8 cellular contexts compared by ENCODE assay signal in genomic region chr1:6491076-6491449, GRCh38. TPM values are rescaled to one million over a fixed set of nuclear protein-coding genes. Genes with fewer than 3 reads are reported as not detected.
A peak's percentile ranks its signal among the peaks of the same experiment; 100 is the strongest.
DNase-seq lines count a peak whose midpoint lies in the region; ATAC-seq and TF ChIP-seq lines count a peak whose summit lies in the region.

No MANE protein-coding gene starts in this region.

- H3K9me3 ChIP-seq in left ventricle myocardium inferior (replicated peaks) (no peaks in the 10 kb centered on the region), mesenchymal stem cell (ENCODE audit: control insufficient read depth, low read length) (no peaks in the 10 kb centered on the region), vagina (no peaks in the 10 kb centered on the region)

- peak overlapping the region; percentile 59 for H4K91ac ChIP-seq in mesenchymal stem cell (ENCODE audit: low read length)

- TF ChIP-seq CTCF in left ventricle myocardium inferior (IDR thresholded peaks at IDR 0.05; ENCODE audit: borderline replicate concordance) (no peak), brain (conservative IDR thresholded peaks at IDR 0.05) (no peak), vagina (IDR thresholded peaks at IDR 0.05) (no peak), GM10248 (IDR thresholded peaks at IDR 0.05; ENCODE audit: control extremely low read depth, extremely low read depth, low read depth, missing control alignments) (no peak)

- peaks cover 4% of the 10 kb centered on the region for H3K27me3 ChIP-seq in left ventricle myocardium inferior (ENCODE audit: low read depth)
- H3K27me3 ChIP-seq in mesenchymal stem cell (ENCODE audit: control insufficient read depth in 1 of 2, insufficient read depth in 1 of 2, low read length in 2 of 2) = peaks cover 0 to 3% of the 10 kb centered on the region in 2 experiments
- no peaks in the 10 kb centered on the region for H3K27me3 ChIP-seq in vagina

- DNase-seq in left ventricle myocardium inferior (no peak), Right ventricle myocardium superior (no peak), mesenchymal stem cell (no peak), vagina (ENCODE audit: extremely low spot score in 2 of 2) (no peak), NCI-H1436 treated with DMSO at 0.1 percent for 48 hours (lab: John Stamatoyannopoulos, UW) (no peak), GM10248 (ENCODE audit: extremely low spot score) (no peak)
- DNase-seq in stimulated activated naive CD4-positive, alpha-beta T cell treated with Interleukin-2 at 50 U/mL for 16 hours (lab: John Stamatoyannopoulos, UW) = no peak

- no peak overlapping the region for H2AFZ ChIP-seq in mesenchymal stem cell (ENCODE audit: low read depth, low read length)

- peaks cover 44% of the 10 kb centered on the region for H3K79me1 ChIP-seq in mesenchymal stem cell (replicated peaks; ENCODE audit: low read length, poor library complexity, severe bottlenecking)

- peak overlapping the region; percentile 69 for H3K4me3 ChIP-seq in left ventricle myocardium inferior
- peak overlapping the region; percentile 75 to 90 for H3K4me3 ChIP-seq in mesenchymal stem cell (ENCODE audit: insufficient read depth in 1 of 2, low read depth in 1 of 2, low read length in 2 of 2)
- peak overlapping the region; percentile 52 to 58 for H3K4me3 ChIP-seq in vagina

- peak overlapping the region; percentile 86 for H2BK120ac ChIP-seq in mesenchymal stem cell (ENCODE audit: low read depth, low read length)

- WGBS in mesenchymal stem cell = 12% methylated on average over 5 of the region's 6 CpGs

- peaks cover 6% of the 10 kb centered on the region for H3K27me3 Mint-ChIP-seq in brain

- CTCF ChIA-PET in GM10248 (lab: Yijun Ruan, JAX) = interaction anchor here (0.8 to 9.6 kb wide), 10 partner anchors 9 to 579 kb away, joined by 3 to 123 read pairs (median 4); partner anchors contain the start of gene NOL9

- intact Hi-C loops in left ventricle myocardium inferior (cut with micrococcal nuclease) (no loop called here), Right ventricle myocardium superior (cut with DNase I) (no loop called here), vagina (cut with DNase I) (no loop called here)

- peaks cover 5% of the 10 kb centered on the region for H3K36me3 Mint-ChIP-seq in brain

- H3K27ac Mint-ChIP-seq in brain = peak overlapping the region; percentile 67 to 92 (median 86)

- H3K4me3 Mint-ChIP-seq in brain = peak overlapping the region; percentile 81 to 89 (median 83)

- H3K27ac ChIP-seq in left ventricle myocardium inferior (replicated peaks) = peak overlapping the region; percentile 79
- peak overlapping the region; percentile 89 for H3K27ac ChIP-seq in mesenchymal stem cell (ENCODE audit: low read length, poor library complexity, severe bottlenecking)
- H3K27ac ChIP-seq in vagina = peak overlapping the region; percentile 90

- H3K14ac ChIP-seq in mesenchymal stem cell (ENCODE audit: low read length in 2 of 2) = no peak overlapping the region

- no peak for ATAC-seq in Right ventricle myocardium superior (ENCODE audit: poor library complexity)

- H3K4me1 ChIP-seq in left ventricle myocardium inferior (peaks cover 99% of the 10 kb centered on the region), mesenchymal stem cell (ENCODE audit: control insufficient read depth, insufficient read depth, low read depth, low read length) (peaks cover 57% of the 10 kb centered on the region), vagina (peaks cover 48% of the 10 kb centered on the region)

- no peak overlapping the region for H2BK12ac ChIP-seq in mesenchymal stem cell (ENCODE audit: low read length in 2 of 2)

- H3K9me3 Mint-ChIP-seq in brain = peaks cover 0 to 3% (median 0%) of the 10 kb centered on the region in 5 experiments

- POLR2A ChIA-PET in GM10248 (lab: Yijun Ruan, JAX) = no interaction called here

- peak overlapping the region; percentile 94 for H4K8ac ChIP-seq in mesenchymal stem cell (ENCODE audit: low read length)

- no peak for TF ChIP-seq POLR2A in vagina (IDR thresholded peaks at IDR 0.05)

- no peaks in the 10 kb centered on the region for H3K36me3 ChIP-seq in left ventricle myocardium inferior
- peaks cover 0 to 20% of the 10 kb centered on the region in 2 experiments for H3K36me3 ChIP-seq in mesenchymal stem cell (ENCODE audit: control insufficient read depth in 1 of 2, insufficient read depth in 2 of 2, low read depth in 1 of 2, low read length in 2 of 2)
- no peaks in the 10 kb centered on the region for H3K36me3 ChIP-seq in vagina

- peaks cover 61% of the 10 kb centered on the region for H3K4me1 Mint-ChIP-seq in brain

- H3K4ac ChIP-seq in mesenchymal stem cell (ENCODE audit: low read depth in 1 of 2, low read length in 2 of 2) = peak overlapping the region; percentile 32 to 47

- peak overlapping the region; percentile 37 to 82 for H3K18ac ChIP-seq in mesenchymal stem cell (ENCODE audit: low read depth in 1 of 2, low read length in 2 of 2)

- H2AK5ac ChIP-seq in mesenchymal stem cell (ENCODE audit: low read length, severe bottlenecking) = peak overlapping the region; percentile 74

- H3K23ac ChIP-seq in mesenchymal stem cell (ENCODE audit: low read length in 2 of 2) = no peak overlapping the region

- H2BK5ac ChIP-seq in mesenchymal stem cell (ENCODE audit: low read depth, low read length, poor library complexity, severe bottlenecking) = peak overlapping the region; percentile 53

- H3K9ac ChIP-seq in mesenchymal stem cell (ENCODE audit: low read length) = peak overlapping the region; percentile 88

- H3K4me2 ChIP-seq in mesenchymal stem cell (ENCODE audit: low read length, poor library complexity, severe bottlenecking) = peak overlapping the region; percentile 99

- no peak overlapping the region for H2BK15ac ChIP-seq in mesenchymal stem cell (ENCODE audit: low read depth, poor library complexity, severe bottlenecking)

RNA-seq across cellular contexts. Expression of gene PLEKHG5, which starts 0.4 kb away (rescaled TPM):
- total RNA-seq in left ventricle myocardium inferior (16.2 TPM), Right ventricle myocardium superior (16.8 TPM), vagina (17.2 TPM)
- polyA plus RNA-seq in brain (ENCODE audit: insufficient read depth, low read depth, low replicate concordance) = 28.0 TPM
- polyA plus RNA-seq in mesenchymal stem cell (2013, experiment 1 of 2) = 6.5 TPM
- 6.7 TPM for polyA plus RNA-seq in mesenchymal stem cell (2013, experiment 2 of 2)

RNA-seq across cellular contexts. Expression of gene TNFRSF25, which starts 25.1 kb away (rescaled TPM):
- total RNA-seq in left ventricle myocardium inferior (12.6 TPM), Right ventricle myocardium superior (13.7 TPM), vagina (32.7 TPM)
- polyA plus RNA-seq in brain (ENCODE audit: insufficient read depth, low read depth, low replicate concordance) = 6.4 TPM
- polyA plus RNA-seq in mesenchymal stem cell (2013, experiment 1 of 2) = 2.9 TPM
- polyA plus RNA-seq in mesenchymal stem cell (2013, experiment 2 of 2) = 2.4 TPM
